8 cellular contexts compared by ENCODE assay signal in genomic region chrX:131675596-131676194, GRCh38.
DNase-seq lines count a peak whose midpoint lies in the region; ATAC-seq, FAIRE-seq and TF ChIP-seq lines count a peak whose summit lies in the region.

No MANE protein-coding gene starts in this region.

- H3K27me3 ChIP-seq in RWPE2 (ENCODE audit: insufficient read depth, poor library complexity, severe bottlenecking) (no peaks in the 10 kb centered on the region), keratinocyte (ENCODE audit: control insufficient read depth, extremely low read depth, insufficient read depth, low read length) (no peaks in the 10 kb centered on the region)

- dilution Hi-C loops in keratinocyte (cut with MboI; ENCODE audit: extremely low pct_ligation_motif_present, low sequenced_read_pairs): no loop called here

- CTCF ChIA-PET in HEK293T (lab: Yijun Ruan, JAX): interaction anchor here (0.7 to 1.4 kb wide), 5 partner anchors 310 to 1073 kb away, joined by 3 to 5 read pairs (median 4); no protein-coding TSS in a partner anchor

- no peak overlapping the region for H3K4me3 ChIP-seq in RWPE2 (ENCODE audit: severe bottlenecking)
- H3K4me3 ChIP-seq in keratinocyte (ENCODE audit: control insufficient read depth in 2 of 3, extremely low read depth in 1 of 3, insufficient read depth in 2 of 3, low read depth in 1 of 3, low read length in 3 of 3): no peak overlapping the region

- POLR2A ChIA-PET in HEK293T (lab: Yijun Ruan, JAX): no interaction called here

- H4K20me1 ChIP-seq in keratinocyte (ENCODE audit: control insufficient read depth, extremely low read depth, insufficient read depth, low read length): no peaks in the 10 kb centered on the region

- TF ChIP-seq CTCF in GM12873 (IDR thresholded peaks at IDR 0.05; ENCODE audit: insufficient read depth, low read depth, low read length, missing control alignments): peak; percentile 84
- peak; percentile 26 for TF ChIP-seq CTCF in RWPE2 (IDR thresholded peaks at IDR 0.05; ENCODE audit: poor library complexity, severe bottlenecking)
- TF ChIP-seq CTCF in keratinocyte (optimal IDR thresholded peaks at IDR 0.05 in 1 of 3, IDR thresholded peaks at IDR 0.05 in 1 of 3, conservative IDR thresholded peaks at IDR 0.05 in 1 of 3; ENCODE audit: extremely low read depth in 1 of 3, insufficient read depth in 2 of 3, low read length in 3 of 3): peak; percentile 57 to 83 (median 61)

- H3K4me2 ChIP-seq in keratinocyte (ENCODE audit: control insufficient read depth, extremely low read depth, insufficient read depth, low read depth, low read length): no peak overlapping the region

- no peak overlapping the region for H3K9ac ChIP-seq in keratinocyte (ENCODE audit: control insufficient read depth, extremely low read depth, insufficient read depth, low read length)

- H3K27ac ChIP-seq in RWPE2 (ENCODE audit: poor library complexity, severe bottlenecking): no peak overlapping the region
- H3K27ac ChIP-seq in keratinocyte (ENCODE audit: control insufficient read depth, insufficient read depth, low read length): no peak overlapping the region

- H3K9me1 ChIP-seq in keratinocyte (ENCODE audit: control insufficient read depth, extremely low read depth, insufficient read depth, low read length): no peaks in the 10 kb centered on the region

- ATAC-seq in RWPE2 (ENCODE audit: low read depth) (no peak), GM19328 (IDR thresholded peaks at IDR 0.05; ENCODE audit: unreplicated experiment) (no peak), HG02678 (IDR thresholded peaks at IDR 0.05; ENCODE audit: unreplicated experiment) (no peak)

- no peaks in the 10 kb centered on the region for H3K79me2 ChIP-seq in keratinocyte (ENCODE audit: control insufficient read depth, insufficient read depth, low read length)

- H3K9me3 ChIP-seq in RWPE2 (ENCODE audit: severe bottlenecking): no peaks in the 10 kb centered on the region
- H3K9me3 ChIP-seq in keratinocyte (ENCODE audit: control insufficient read depth, low read depth, low read length): no peaks in the 10 kb centered on the region

- H3K36me3 ChIP-seq in RWPE2 (ENCODE audit: low read depth) (no peaks in the 10 kb centered on the region), keratinocyte (ENCODE audit: control insufficient read depth in 2 of 2, extremely low read depth in 1 of 2, insufficient read depth in 2 of 2, low read length in 2 of 2) (no peaks in the 10 kb centered on the region)

- FAIRE-seq in keratinocyte (lab: Jason Lieb, UNC): no peak

- H2AFZ ChIP-seq in keratinocyte (ENCODE audit: control insufficient read depth, low read length): no peak overlapping the region

- DNase-seq in HEK293T (ENCODE audit: extremely low spot score) (peak; percentile 71), RWPE2 (ENCODE audit: low spot score) (no peak), keratinocyte (ENCODE audit: low read depth, low spot score) (no peak), NCI-H446 treated with DMSO at 0.1 percent for 48 hours (lab: John Stamatoyannopoulos, UW) (no peak), glomerular visceral epithelial cell (ENCODE audit: extremely low spot score) (no peak)

- no peaks in the 10 kb centered on the region for H3K4me1 ChIP-seq in RWPE2 (ENCODE audit: insufficient read depth, poor library complexity, severe bottlenecking)
- no peaks in the 10 kb centered on the region for H3K4me1 ChIP-seq in keratinocyte (ENCODE audit: control insufficient read depth, extremely low read depth, insufficient read depth, low read length)

TF ChIP-seq in HEK293T, 16 proteins besides CTCF, POLR2A, EP300 and RAD21:
- TF ChIP-seq SUZ12 (IDR thresholded peaks at IDR 0.05): no peak
- no peak for TF ChIP-seq L3MBTL2 (conservative IDR thresholded peaks at IDR 0.05)
- TF ChIP-seq CTBP1 (IDR thresholded peaks at IDR 0.05; ENCODE audit: borderline replicate concordance): no peak
- TF ChIP-seq ELF4 (IDR thresholded peaks at IDR 0.05): no peak

Comparison
In these comparisons a context has a peak if more than half of its experiments do, and no peak if none do; other contexts are left out.
1. CTCF ChIP-seq: peak in every context shown above with its lines; median percentile 84 in GM12873; 61 in keratinocyte; 26 in RWPE2.